Comparison of ENCODE assay signal across 34 cellular contexts in genomic region chr5:4182144-4182543, GRCh38.
"Had no signal": no experiment of that assay in that cellular context is flagged by ENCODE, and none has a peak within 500 bp of the region (broad histone marks: within the 10 kb centered on the region; RNA-seq: fewer than 3 reads in every experiment).

No MANE protein-coding gene starts in this region.

- H3K4me2 ChIP-seq: KMS-11 had no signal

- H3K4me3 ChIP-seq: MG63 had no signal

- H3K27me3 ChIP-seq: MG63 had no signal

- H3K36me3 ChIP-seq: MG63 had no signal

- H3K9me3 ChIP-seq: MG63 had no signal

- H3K27ac ChIP-seq: KMS-11 had no signal

- DNase-seq: Karpas-422, Kasumi-1, KG1, MG63, MM.1S, NCI-H1048, NCI-H1092, NCI-H1092 treated with DMSO at 0.1 percent for 48 hours, NCI-H1105, NCI-H1105 treated with DMSO at 0.1 percent for 48 hours, NCI-H1417, NCI-H1417 treated with DMSO at 0.1 percent for 48 hours, NCI-H1436, NCI-H1436 treated with DMSO at 0.1 percent for 48 hours, NCI-H146, NCI-H1694, NCI-H1694 treated with DMSO at 0.1 percent for 48 hours, NCI-H187, NCI-H187 treated with DMSO at 0.1 percent for 48 hours, NCI-H1930, NCI-H2029, NCI-H2029 treated with DMSO at 0.1 percent for 48 hours, NCI-H2081, NCI-H2081 treated with DMSO at 0.1 percent for 48 hours, NCI-H2107, NCI-H2171, NCI-H2171 treated with DMSO at 0.1 percent for 48 hours, NCI-H2227 treated with DMSO at 0.1 percent for 48 hours, NCI-H226, NCI-H345, NCI-H446, NCI-H446 treated with DMSO at 0.1 percent for 48 hours, NCI-H510A had no signal

- H3K9ac ChIP-seq: KMS-11 had no signal
